Comparison of ENCODE assay signal across 16 cellular contexts in genomic region chr3:42185044-42185443, GRCh38.
A peak's percentile ranks its signal among the peaks of the same experiment; 100 is the strongest.
DNase-seq lines count a peak whose midpoint lies in the region; ATAC-seq and TF ChIP-seq lines count a peak whose summit lies in the region.
"Had no signal": no experiment of that assay in that cellular context is flagged by ENCODE, and none has a peak within 500 bp of the region (broad histone marks: within the 10 kb centered on the region; RNA-seq: fewer than 3 reads in every experiment).

No MANE protein-coding gene starts in this region.

- CTCF ChIA-PET in activated CD4-positive, alpha-beta T cell treated with anti-CD3 and anti-CD28 coated beads, Interleukin-2, amount 10 ng/mL, durations not matched to agents 7 days and 5 days (lab: Charles Lee): interaction anchor here (0.6 kb wide), 1 partner anchor 41 kb away, joined by 3 read pairs; no protein-coding TSS in a partner anchor

- TF ChIP-seq CTCF in body of pancreas (IDR thresholded peaks at IDR 0.05) (no peak), glutamatergic neuron (IDR thresholded peaks at IDR 0.05; ENCODE audit: partially characterized antibody, unreplicated experiment) (no peak), suprapubic skin (IDR thresholded peaks at IDR 0.05) (no peak)

- H3K4me3 Mint-ChIP-seq in activated CD4-positive, alpha-beta T cell treated with anti-CD3 and anti-CD28 coated beads, Interleukin-2, amount 10 ng/mL, durations not matched to agents 7 days and 5 days: no peak overlapping the region
- H3K4me3 Mint-ChIP-seq in glutamatergic neuron (ENCODE audit: unreplicated experiment): no peak overlapping the region

- no peak for DNase-seq in activated CD4-positive, alpha-beta T cell treated with anti-CD3 and anti-CD28 coated beads, Interleukin-2, amount 10 ng/mL, durations not matched to agents 7 days and 5 days
- DNase-seq in activated CD4-positive, alpha-beta T cell treated with anti-CD3 and anti-CD28 coated beads for 1 hour: no peak
- DNase-seq in body of pancreas (no peak), glutamatergic neuron (no peak), suprapubic skin (ENCODE audit: low spot score in 2 of 2) (peak in 1 of 2 donors; percentile 68), cerebellar cortex (ENCODE audit: low spot score) (no peak), NCI-H774 (lab: John Stamatoyannopoulos, UW) (no peak), NCI-H510A treated with DMSO at 0.1 percent for 48 hours (lab: John Stamatoyannopoulos, UW) (no peak)
- DNase-seq: brain microvascular endothelial cell, lower lobe of right lung, NCI-H1105 treated with DMSO at 0.1 percent for 48 hours, NCI-H446 treated with DMSO at 0.1 percent for 48 hours, RPMI8226 had no signal

- H3K4me3 ChIP-seq in body of pancreas (no peak overlapping the region), suprapubic skin (no peak overlapping the region)
- H3K4me3 ChIP-seq: A549, lower lobe of right lung, tibial nerve had no signal

- H3K4me1 Mint-ChIP-seq in activated CD4-positive, alpha-beta T cell treated with anti-CD3 and anti-CD28 coated beads, Interleukin-2, amount 10 ng/mL, durations not matched to agents 7 days and 5 days: no peaks in the 10 kb centered on the region
- H3K4me1 Mint-ChIP-seq in glutamatergic neuron (ENCODE audit: low read depth, unreplicated experiment): peaks cover 17% of the 10 kb centered on the region

- peaks cover 30% of the 10 kb centered on the region for H3K4me1 ChIP-seq in body of pancreas
- H3K4me1 ChIP-seq in suprapubic skin: peaks cover 19% of the 10 kb centered on the region

- TF ChIP-seq POLR2A in body of pancreas (IDR thresholded peaks at IDR 0.05): no peak
- no peak for TF ChIP-seq POLR2A in suprapubic skin (IDR thresholded peaks at IDR 0.05)

- TF ChIP-seq EP300 in suprapubic skin (IDR thresholded peaks at IDR 0.05): no peak

- no peaks in the 10 kb centered on the region for H3K27me3 Mint-ChIP-seq in activated CD4-positive, alpha-beta T cell treated with anti-CD3 and anti-CD28 coated beads, Interleukin-2, amount 10 ng/mL, durations not matched to agents 7 days and 5 days
- peaks cover 9% of the 10 kb centered on the region for H3K27me3 Mint-ChIP-seq in glutamatergic neuron (ENCODE audit: unreplicated experiment)

- no peaks in the 10 kb centered on the region for H3K9me3 Mint-ChIP-seq in activated CD4-positive, alpha-beta T cell treated with anti-CD3 and anti-CD28 coated beads, Interleukin-2, amount 10 ng/mL, durations not matched to agents 7 days and 5 days
- H3K9me3 Mint-ChIP-seq in glutamatergic neuron (ENCODE audit: unreplicated experiment): peaks cover 31% of the 10 kb centered on the region

- H3K27ac Mint-ChIP-seq in activated CD4-positive, alpha-beta T cell treated with anti-CD3 and anti-CD28 coated beads, Interleukin-2, amount 10 ng/mL, durations not matched to agents 7 days and 5 days: peak overlapping the region; percentile 32
- peak overlapping the region; percentile 60 for H3K27ac Mint-ChIP-seq in glutamatergic neuron (ENCODE audit: unreplicated experiment)

- H3K36me3 ChIP-seq in body of pancreas (replicated peaks in 1 of 2; ENCODE audit: insufficient read depth in 1 of 2, low read depth in 2 of 2) (peaks cover 0 to 1% of the 10 kb centered on the region in 2 donors), suprapubic skin (peaks cover 27% of the 10 kb centered on the region)

- H3K9me3 ChIP-seq in body of pancreas (no peaks in the 10 kb centered on the region), suprapubic skin (no peaks in the 10 kb centered on the region)
- H3K9me3 ChIP-seq: A549, lower lobe of right lung, tibial nerve had no signal

- WGBS in body of pancreas, 2 donors: 89 to 90% methylated on average over 8 of the region's 8 CpGs
- 63% methylated on average over 8 of the region's 8 CpGs for WGBS in suprapubic skin

- ATAC-seq in body of pancreas: no peak
- ATAC-seq: A549, HepG2 had no signal

- H3K27ac ChIP-seq in body of pancreas: peak overlapping the region in 3 of 4 donors; percentile 40 to 70 (median 60)
- peak overlapping the region; percentile 31 for H3K27ac ChIP-seq in suprapubic skin
- H3K27ac ChIP-seq: A549, brain microvascular endothelial cell, lower lobe of right lung had no signal

- POLR2A ChIA-PET in activated CD4-positive, alpha-beta T cell treated with anti-CD3 and anti-CD28 coated beads, Interleukin-2, amount 10 ng/mL, durations not matched to agents 7 days and 5 days (lab: Charles Lee): interaction anchor here (0.6 kb wide), 1 partner anchor 314 kb away, joined by 8 read pairs; no protein-coding TSS in a partner anchor

- intact Hi-C loops in body of pancreas (cut with DNase I): no loop called here

- H3K27me3 ChIP-seq in body of pancreas (no peaks in the 10 kb centered on the region), suprapubic skin (no peaks in the 10 kb centered on the region)
- H3K27me3 ChIP-seq: brain microvascular endothelial cell, tibial nerve had no signal

- H3K36me3 Mint-ChIP-seq in activated CD4-positive, alpha-beta T cell treated with anti-CD3 and anti-CD28 coated beads, Interleukin-2, amount 10 ng/mL, durations not matched to agents 7 days and 5 days (ENCODE audit: low read depth): peaks cover 8% of the 10 kb centered on the region
- peaks cover 5% of the 10 kb centered on the region for H3K36me3 Mint-ChIP-seq in glutamatergic neuron (ENCODE audit: unreplicated experiment)
